11 cellular contexts compared by ENCODE assay signal in genomic region chr15:96353378-96353930, GRCh38. TPM values are rescaled to one million over a fixed set of nuclear protein-coding genes. Genes with fewer than 3 reads are reported as not detected.
A peak's percentile ranks its signal among the peaks of the same experiment; 100 is the strongest.
DNase-seq lines count a peak whose midpoint lies in the region; ATAC-seq, FAIRE-seq and TF ChIP-seq lines count a peak whose summit lies in the region.
"Had no signal": no experiment of that assay in that cellular context is flagged by ENCODE, and none has a peak within 500 bp of the region (broad histone marks: within the 10 kb centered on the region; RNA-seq: fewer than 3 reads in every experiment).

No MANE protein-coding gene starts in this region.

- TF ChIP-seq POLR2A in endothelial cell of umbilical vein (IDR thresholded peaks at IDR 0.05; ENCODE audit: low read depth, low read length) = no peak

- CTCF ChIA-PET in endothelial cell of umbilical vein (lab: Charles Lee) = interaction anchor here (0.6 to 8.4 kb wide), 18 partner anchors 8 to 1770 kb away, joined by 3 to 63 read pairs (median 6); no protein-coding TSS in a partner anchor
- CTCF ChIA-PET in PC-3 (lab: Charles Lee) = no interaction called here

- no peak for FAIRE-seq in endothelial cell of umbilical vein (lab: Jason Lieb, UNC)
- FAIRE-seq: A204.1, bronchial epithelial cell had no signal

- TF ChIP-seq CTCF in endothelial cell of umbilical vein (IDR thresholded peaks at IDR 0.05; ENCODE audit: extremely low read depth in 1 of 2, insufficient read depth in 1 of 2, low read depth in 1 of 2, low read length in 2 of 2) (no peak), nephron progenitor cell (IDR thresholded peaks at IDR 0.05) (no peak), type B pancreatic cell (conservative IDR thresholded peaks at IDR 0.05) (no peak), PC-3 (conservative IDR thresholded peaks at IDR 0.05; ENCODE audit: low read depth, low read length) (no peak)

- peak overlapping the region in 2 of 3 experiments; percentile 20 to 78 for H3K4me3 ChIP-seq in endothelial cell of umbilical vein (replicated peaks in 1 of 3; ENCODE audit: insufficient read depth in 1 of 3, low read depth in 1 of 3, low read length in 3 of 3)
- H3K4me3 ChIP-seq in PC-3 (ENCODE audit: low read length) = no peak overlapping the region

- H3K4me1 Mint-ChIP-seq in nephron progenitor cell (peaks cover 64% of the 10 kb centered on the region), type B pancreatic cell (ENCODE audit: unreplicated experiment) (peaks cover 60% of the 10 kb centered on the region)

- H3K4me2 ChIP-seq in endothelial cell of umbilical vein (ENCODE audit: insufficient read depth, low read length) = peak overlapping the region; percentile 50
- H3K4me2 ChIP-seq in PC-3 (ENCODE audit: low read length) = no peak overlapping the region

- intact Hi-C loops in endothelial cell of umbilical vein (cut with micrococcal nuclease) = loop anchor here (10.0 kb wide), 2 partner anchors 1211 to 1941 kb away; no protein-coding TSS in a partner anchor
- intact Hi-C loops in PC-3 (cut with micrococcal nuclease) = loop anchor here (10.0 kb wide), 1 partner anchor 881 kb away; no protein-coding TSS in a partner anchor

- H3K27ac Mint-ChIP-seq in nephron progenitor cell (peak overlapping the region; percentile 27), type B pancreatic cell (peak overlapping the region; percentile 35)

- H3K9me1 ChIP-seq in endothelial cell of umbilical vein (replicated peaks; ENCODE audit: control insufficient read depth, extremely low read depth, insufficient read depth, low read length) = no peaks in the 10 kb centered on the region

- no peaks in the 10 kb centered on the region for H3K27me3 ChIP-seq in endothelial cell of umbilical vein (ENCODE audit: control insufficient read depth in 2 of 2, insufficient read depth in 2 of 2, low read length in 2 of 2)
- H3K27me3 ChIP-seq in PC-3 (ENCODE audit: low read length) = no peaks in the 10 kb centered on the region

- H3K36me3 ChIP-seq in endothelial cell of umbilical vein (ENCODE audit: control insufficient read depth in 2 of 2, extremely low read depth in 1 of 2, insufficient read depth in 2 of 2, low read length in 2 of 2) = peaks cover under 1 to 3% of the 10 kb centered on the region in 2 experiments
- 0 out of 2 replicates have a peak, but pooled peaks cover 3% of the 10 kb centered on the region for H3K36me3 ChIP-seq in PC-3 (ENCODE audit: low read depth, low read length)

- H3K4me1 ChIP-seq in endothelial cell of umbilical vein (ENCODE audit: control insufficient read depth, extremely low read depth, insufficient read depth, low read length) (peaks cover 85% of the 10 kb centered on the region), PC-3 (ENCODE audit: insufficient read depth, low read length) (peaks cover 6% of the 10 kb centered on the region)

- H3K4me3 Mint-ChIP-seq in nephron progenitor cell (no peak overlapping the region), type B pancreatic cell (peak overlapping the region; percentile 80)

- H3K9ac ChIP-seq in endothelial cell of umbilical vein (replicated peaks; ENCODE audit: extremely low read depth, insufficient read depth, low read length) = peak overlapping the region; percentile 85
- H3K9ac ChIP-seq in PC-3 (ENCODE audit: low read length) = no peak overlapping the region

- H3K27me3 Mint-ChIP-seq in nephron progenitor cell (ENCODE audit: low read depth, poor library complexity) = peaks cover 63% of the 10 kb centered on the region
- peaks cover 72% of the 10 kb centered on the region for H3K27me3 Mint-ChIP-seq in type B pancreatic cell

- H2AFZ ChIP-seq in endothelial cell of umbilical vein (ENCODE audit: low read depth, low read length) (no peak overlapping the region), PC-3 (ENCODE audit: low read length) (no peak overlapping the region)

- peaks cover 85% of the 10 kb centered on the region for H3K79me2 ChIP-seq in endothelial cell of umbilical vein (ENCODE audit: control insufficient read depth, insufficient read depth, low read length)
- H3K79me2 ChIP-seq in PC-3 (ENCODE audit: low read length) = peaks cover 14% of the 10 kb centered on the region; the same call in 1 of the 2 replicates

- BruUV-seq in endothelial cell of umbilical vein (replicated peaks; lab: Mats Ljungman, UMichigan) = no TSS peak
- BruUV-seq in PC-3 (replicated peaks; lab: Mats Ljungman, UMichigan) = no TSS peak

- H3K27ac ChIP-seq in endothelial cell of umbilical vein (ENCODE audit: insufficient read depth, low read depth, low read length) (peak overlapping the region; percentile 87), PC-3 (ENCODE audit: low read length) (no peak overlapping the region)

- H3K9me3 Mint-ChIP-seq in nephron progenitor cell = no peaks in the 10 kb centered on the region
- no peaks in the 10 kb centered on the region for H3K9me3 Mint-ChIP-seq in type B pancreatic cell

- H4K20me1 ChIP-seq in endothelial cell of umbilical vein (replicated peaks; ENCODE audit: control insufficient read depth, extremely low read depth, insufficient read depth, low read length) (no peaks in the 10 kb centered on the region), PC-3 (ENCODE audit: low read length) (no peaks in the 10 kb centered on the region)

- H3K36me3 Mint-ChIP-seq in nephron progenitor cell (ENCODE audit: low read depth) (peaks cover 18% of the 10 kb centered on the region), type B pancreatic cell (peaks cover 4% of the 10 kb centered on the region)

- dilution Hi-C loops in endothelial cell of umbilical vein (cut with MboI; ENCODE audit: extremely low pct_ligation_motif_present, low sequenced_read_pairs) = no loop called here

- DNase-seq in activated CD8-positive, alpha-beta memory T cell treated with anti-CD3 and anti-CD28 coated beads for 24 hours = peak; percentile 13
- DNase-seq in activated CD8-positive, alpha-beta memory T cell treated with anti-CD3 and anti-CD28 coated beads, Interleukin-2, amount 50 U/mL, for 48 hours = no peak
- DNase-seq in endothelial cell of umbilical vein (ENCODE audit: low read depth, low spot score) = no peak
- no peak for DNase-seq in nephron progenitor cell
- DNase-seq in type B pancreatic cell (ENCODE audit: extremely low spot score, unreplicated experiment) = no peak
- no peak for DNase-seq in PC-3
- DNase-seq: NCI-H524 treated with DMSO at 0.1 percent for 48 hours had no signal

- H3K9me3 ChIP-seq in endothelial cell of umbilical vein (replicated peaks; ENCODE audit: control insufficient read depth, insufficient read depth, low read length) (no peaks in the 10 kb centered on the region), PC-3 (ENCODE audit: low read length) (no peaks in the 10 kb centered on the region)

- POLR2A ChIA-PET in endothelial cell of umbilical vein (lab: Charles Lee) = no interaction called here
- POLR2A ChIA-PET in PC-3 (lab: Charles Lee; ENCODE audit: unreplicated experiment) = no interaction called here

- H3K9me2 ChIP-seq in PC-3 (replicated peaks; ENCODE audit: low read length) = no peaks in the 10 kb centered on the region

- no peaks in the 10 kb centered on the region for H3F3A ChIP-seq in PC-3 (ENCODE audit: low read length, unreplicated experiment)

- ATAC-seq in HG03280 (IDR thresholded peaks at IDR 0.05; ENCODE audit: unreplicated experiment) = no peak
- no peak for ATAC-seq in GM21825 (IDR thresholded peaks at IDR 0.05; ENCODE audit: unreplicated experiment)
- ATAC-seq in PC-3 = no peak

TF ChIP-seq in endothelial cell of umbilical vein, 7 proteins besides CTCF, POLR2A, EP300 and RAD21:
- TF ChIP-seq FOS (IDR thresholded peaks at IDR 0.05; ENCODE audit: borderline replicate concordance, insufficient read depth, low read length) = no peak
- no peak for TF ChIP-seq MAX (IDR thresholded peaks at IDR 0.05; ENCODE audit: insufficient read depth, insufficient read length)
- no peak for TF ChIP-seq EZH2 (IDR thresholded peaks at IDR 0.05; ENCODE audit: borderline replicate concordance, low read depth, low read length, severe bottlenecking)
- TF ChIP-seq POLR2AphosphoS5 (IDR thresholded peaks at IDR 0.05; ENCODE audit: insufficient read depth, low read depth, low read length) = no peak
- TF ChIP-seq GATA2 (IDR thresholded peaks at IDR 0.05; ENCODE audit: insufficient read depth, insufficient read length, low read depth, low read length) = no peak
- no peak for TF ChIP-seq MYC (IDR thresholded peaks at IDR 0.05; ENCODE audit: low read depth, low read length)
- no peak for TF ChIP-seq JUN (IDR thresholded peaks at IDR 0.05; ENCODE audit: borderline replicate concordance, insufficient read depth, insufficient read length, low read depth)

RNA-seq across cellular contexts. Expression of gene NR2F2, which starts 23.0 kb away (rescaled TPM):
- 153 and 182 TPM in 2 replicates for total RNA-seq in endothelial cell of umbilical vein
- 105 and 120 TPM in 2 replicates for polyA plus RNA-seq in endothelial cell of umbilical vein
- polyA plus RNA-seq in endothelial cell of umbilical vein (2011; cell fraction: cytosol; rRNA removed) = 108 and 112 TPM in 2 replicates
- 115 and 122 TPM in 2 replicates for polyA plus RNA-seq in endothelial cell of umbilical vein (2011; cell fraction: nucleus; rRNA removed)
- polyA plus RNA-seq in endothelial cell of umbilical vein (2012) = 242 and 247 TPM in 2 replicates
- 77.0 and 94.2 TPM in 2 replicates for polyA minus RNA-seq in endothelial cell of umbilical vein
- 23.5 TPM for polyA minus RNA-seq in endothelial cell of umbilical vein (2011; cell fraction: cytosol; rRNA and poly(A)+ RNA removed)
- 98.6 and 113 TPM in 2 replicates for polyA minus RNA-seq in endothelial cell of umbilical vein (2011; cell fraction: nucleus; rRNA and poly(A)+ RNA removed)
- 135 and 270 TPM in 2 replicates for total RNA-seq in type B pancreatic cell (ENCODE audit: low replicate concordance)
- 19.0 and 19.6 TPM in 2 replicates for total RNA-seq in PC-3 (2014; rRNA removed)
